In genomic region chr10:116743266-116744064, GRCh38 we compare ENCODE assay signal across 9 cellular contexts. TPM values are rescaled to one million over a fixed set of nuclear protein-coding genes. Genes with fewer than 3 reads are reported as not detected.
A peak's percentile ranks its signal among the peaks of the same experiment; 100 is the strongest.
DNase-seq lines count a peak whose midpoint lies in the region; ATAC-seq, FAIRE-seq and TF ChIP-seq lines count a peak whose summit lies in the region.
"Had no signal": no experiment of that assay in that cellular context is flagged by ENCODE, and none has a peak within 500 bp of the region (broad histone marks: within the 10 kb centered on the region; RNA-seq: fewer than 3 reads in every experiment).

No MANE protein-coding gene starts in this region.

- peak overlapping the region; percentile 79 for H2AFZ ChIP-seq in PC-3 (ENCODE audit: low read length)

- POLR2A ChIA-PET in PC-3 (lab: Charles Lee; ENCODE audit: unreplicated experiment) = no interaction called here

- peaks cover 59 to 75% (median 61%) of the 10 kb centered on the region in 3 donors for H3K27me3 Mint-ChIP-seq in CD14-positive monocyte (ENCODE audit: low read depth in 3 of 3)

- CTCF ChIA-PET in PC-3 (lab: Charles Lee) = no interaction called here

- peaks cover 0 to 22% (median 12%) of the 10 kb centered on the region in 7 donors for H3K9me3 Mint-ChIP-seq in CD14-positive monocyte

- H3K9me2 ChIP-seq in PC-3 (replicated peaks; ENCODE audit: low read length) = no peaks in the 10 kb centered on the region

- H3K27ac ChIP-seq in PC-3 (ENCODE audit: low read length) = no peak overlapping the region
- H3K27ac ChIP-seq in esophagus (ENCODE audit: low read depth in 2 of 2, low read length in 1 of 2) = peak overlapping the region in 1 of 2 donors; percentile 53
- peak overlapping the region; percentile 87 to 91 (median 90) for H3K27ac ChIP-seq in pancreas

- H3K9ac ChIP-seq in PC-3 (ENCODE audit: low read length) = no peak overlapping the region

- peaks cover 4% of the 10 kb centered on the region for H3K4me1 Mint-ChIP-seq in CD14-positive monocyte

- no peaks in the 10 kb centered on the region for H3F3A ChIP-seq in PC-3 (ENCODE audit: low read length, unreplicated experiment)

- no peak for TF ChIP-seq CTCF in CD14-positive monocyte (IDR thresholded peaks at IDR 0.05)
- no peak for TF ChIP-seq CTCF in PC-3 (conservative IDR thresholded peaks at IDR 0.05; ENCODE audit: low read depth, low read length)
- no peak for TF ChIP-seq CTCF in pancreas (IDR thresholded peaks at IDR 0.05)

- H4K20me1 ChIP-seq in PC-3 (ENCODE audit: low read length) = no peaks in the 10 kb centered on the region

- H3K9me3 ChIP-seq in PC-3 (ENCODE audit: low read length) = no peaks in the 10 kb centered on the region
- no peaks in the 10 kb centered on the region for H3K9me3 ChIP-seq in esophagus (ENCODE audit: control insufficient read depth in 2 of 2, insufficient read depth in 1 of 2, low read depth in 1 of 2, low read length in 1 of 2)
- H3K9me3 ChIP-seq in pancreas = no peaks in the 10 kb centered on the region

- H3K4me1 ChIP-seq in PC-3 (ENCODE audit: insufficient read depth, low read length) = no peaks in the 10 kb centered on the region; the same call in 1 of the 2 replicates
- H3K4me1 ChIP-seq in esophagus (ENCODE audit: control insufficient read depth in 2 of 2, insufficient read depth in 2 of 2, low read length in 1 of 2) = peaks cover 0 to 4% of the 10 kb centered on the region in 2 donors
- no peaks in the 10 kb centered on the region for H3K4me1 ChIP-seq in pancreas

- H3K36me3 ChIP-seq in PC-3 (ENCODE audit: low read depth, low read length) = no peaks in the 10 kb centered on the region
- no peaks in the 10 kb centered on the region for H3K36me3 ChIP-seq in esophagus (ENCODE audit: control insufficient read depth in 2 of 2, insufficient read depth in 2 of 2, low read length in 1 of 2)
- H3K36me3 ChIP-seq in pancreas = no peaks in the 10 kb centered on the region

- WGBS in esophagus, 2 donors = 40 to 45% methylated on average over 24 of the region's 24 CpGs
- WGBS in pancreas, 2 donors = 43 to 44% methylated on average over 24 of the region's 24 CpGs

- no TSS peak for BruUV-seq in PC-3 (replicated peaks; lab: Mats Ljungman, UMichigan)

- peak overlapping the region; percentile 83 for H3K4me2 ChIP-seq in PC-3 (ENCODE audit: low read length)

- peak overlapping the region; percentile 70 to 82 for H3K4me3 Mint-ChIP-seq in CD14-positive monocyte

- H3K27me3 ChIP-seq in PC-3 (ENCODE audit: low read length) (no peaks in the 10 kb centered on the region), esophagus (ENCODE audit: control insufficient read depth in 1 of 2, insufficient read depth in 2 of 2, low read length in 2 of 2) (no peaks in the 10 kb centered on the region), pancreas (no peaks in the 10 kb centered on the region)

- peak overlapping the region in 1 of 7 donors; percentile 50 for H3K27ac Mint-ChIP-seq in CD14-positive monocyte

- FAIRE-seq in pancreas (lab: Jason Lieb, UNC) = no peak

- H3K4me3 ChIP-seq in PC-3 (ENCODE audit: low read length) (peak overlapping the region; percentile 70), esophagus (ENCODE audit: low read depth in 1 of 2, low read length in 2 of 2) (peak overlapping the region; percentile 70 to 71), pancreas (peak overlapping the region in 3 of 4 donors; percentile 59 to 91 (median 77))

- no peak for DNase-seq in CD14-positive monocyte (ENCODE audit: low spot score)
- DNase-seq in PC-3 = no peak
- no peak for DNase-seq in pancreas
- DNase-seq in medulla oblongata (ENCODE audit: extremely low spot score) = no peak
- DNase-seq: activated CD4-positive, CD25-positive, alpha-beta regulatory T cell had no signal

- H3K79me2 ChIP-seq in PC-3 (ENCODE audit: low read length) = no peaks in the 10 kb centered on the region

- peaks cover 0 to 1% of the 10 kb centered on the region in 2 donors for H3K36me3 Mint-ChIP-seq in CD14-positive monocyte

- intact Hi-C loops in CD14-positive monocyte (cut with micrococcal nuclease) = no loop called here
- intact Hi-C loops in PC-3 (cut with micrococcal nuclease) = no loop called here
- intact Hi-C loops in pancreas (cut with DNase I) = no loop called here

- ATAC-seq in PC-3 = no peak
- ATAC-seq in pancreas = no peak
- ATAC-seq in HG03571 (IDR thresholded peaks at IDR 0.05; ENCODE audit: unreplicated experiment) = no peak
- no peak for ATAC-seq in GM21367 (IDR thresholded peaks at IDR 0.05; ENCODE audit: unreplicated experiment)
- ATAC-seq in HG03097 (IDR thresholded peaks at IDR 0.05; ENCODE audit: low FRiP score, unreplicated experiment) = no peak

RNA-seq across cellular contexts. Expression of gene HSPA12A, which starts 1.1 kb away (rescaled TPM):
- polyA plus RNA-seq in CD14-positive monocyte = not detected
- total RNA-seq in PC-3 (2014; rRNA removed) = 1.8 and 3.1 TPM in 2 replicates
- 1 to 10 TPM; 1.7 TPM for polyA plus RNA-seq in esophagus
- 1 to 10 TPM; 3.1 to 8.2 (median 4.5) TPM for total RNA-seq in pancreas
- polyA plus RNA-seq in pancreas = 1 to 10 TPM; 2.7 to 3.6 TPM
